In the genomic region with DNA sequence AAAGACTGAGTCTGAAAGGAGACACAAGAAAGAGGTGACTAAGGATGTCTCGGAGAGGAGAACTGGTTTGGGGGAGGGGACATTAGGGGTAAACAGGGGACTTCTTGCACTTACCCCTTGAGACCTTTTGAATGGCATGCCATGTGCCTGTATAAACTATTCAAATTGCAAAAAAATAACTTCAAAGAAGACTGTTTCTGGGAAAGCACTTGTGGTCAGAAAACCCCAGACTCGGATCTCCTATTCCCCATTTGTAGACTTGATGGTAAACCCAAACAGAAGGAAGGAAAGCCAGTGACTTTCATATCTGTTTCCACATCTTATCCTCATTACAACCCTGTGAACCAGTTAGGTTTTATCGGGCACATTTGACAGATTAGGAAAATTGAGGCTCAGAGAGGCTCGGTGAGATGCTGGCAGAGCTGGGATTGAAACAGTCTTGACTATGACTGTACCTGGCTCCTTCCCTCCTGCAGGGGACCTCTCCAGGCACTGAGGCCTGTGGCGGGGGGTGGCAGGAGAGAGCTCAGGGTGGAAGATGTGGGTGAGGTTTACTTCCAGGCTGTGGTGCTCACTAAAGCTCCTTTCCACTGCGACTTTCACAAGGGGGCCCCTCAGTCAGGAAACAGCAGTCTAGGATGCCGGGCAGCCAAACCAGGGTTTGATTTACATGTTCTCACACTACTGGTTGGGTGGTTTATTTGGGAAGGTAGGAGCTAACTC, we compare ENCODE assay signal across 1 cellular context.
TF ChIP-seq lines count a peak whose summit lies in the region.

No MANE protein-coding gene starts in this region.

TF ChIP-seq in HEK293, 187 proteins besides CTCF, POLR2A, EP300 and RAD21 (continued from another document):
- TF ChIP-seq ZNF138 (tag by site-specific recombination; IDR thresholded peaks at IDR 0.05; ENCODE audit: borderline replicate concordance) = no peak
- no peak for TF ChIP-seq ZFP41 (tag by site-specific recombination; IDR thresholded peaks at IDR 0.05; ENCODE audit: borderline replicate concordance)
- TF ChIP-seq ZNF140 (tag by site-specific recombination; IDR thresholded peaks at IDR 0.05) = no peak
- no peak for TF ChIP-seq GFI1B (tag by site-specific recombination; IDR thresholded peaks at IDR 0.05)
- no peak for TF ChIP-seq PRDM6 (tag by site-specific recombination; IDR thresholded peaks at IDR 0.05)
- no peak for TF ChIP-seq ZNF16 (tag by site-specific recombination; IDR thresholded peaks at IDR 0.05; ENCODE audit: low read depth)
- no peak for TF ChIP-seq ZNF10 (tag by site-specific recombination; IDR thresholded peaks at IDR 0.05)
TF ChIP-seq in HEK293: peak in this region for 0.
